Comparison of ENCODE assay signal across 8 cellular contexts in genomic region chr6:52317841-52318581, GRCh38. TPM values are rescaled to one million over a fixed set of nuclear protein-coding genes. Genes with fewer than 3 reads are reported as not detected.
DNase-seq lines count a peak whose midpoint lies in the region; ATAC-seq and TF ChIP-seq lines count a peak whose summit lies in the region.

No MANE protein-coding gene starts in this region.

- DNase-seq in BJ (ENCODE audit: low read depth) (peak; percentile 25), testis (peak; percentile 19), dermis blood vessel endothelial cell (no peak), NCI-H1436 treated with DMSO at 0.1 percent for 48 hours (lab: John Stamatoyannopoulos, UW) (no peak)
- no peak for DNase-seq in activated CD8-positive, alpha-beta T cell treated with anti-CD3 and anti-CD28 coated beads, Interleukin-2, amount 10 ng/mL, durations not matched to agents 7 days and 5 days
- no peak for DNase-seq in activated effector memory CD4-positive, alpha-beta T cell treated with anti-CD3 and anti-CD28 coated beads, Interleukin-2, amount 50 U/mL, for 16 hours

- H3K36me3 ChIP-seq in BJ (ENCODE audit: control insufficient read depth, insufficient read depth, low read length) (no peaks in the 10 kb centered on the region), testis (ENCODE audit: low read depth, missing control alignments) (no peaks in the 10 kb centered on the region)

- TF ChIP-seq POLR2A in testis (IDR thresholded peaks at IDR 0.05), result no peak

- CTCF ChIA-PET in BJ (lab: Yijun Ruan, JAX), result no interaction called here
- CTCF ChIA-PET in activated CD8-positive, alpha-beta T cell treated with anti-CD3 and anti-CD28 coated beads, Interleukin-2, amount 10 ng/mL, durations not matched to agents 7 days and 5 days (lab: Charles Lee), result interaction anchor here (1.5 kb wide), 1 partner anchor 10 kb away, joined by 4 read pairs; no protein-coding TSS in a partner anchor

- WGBS in testis, 2 donors, result 29 to 30% methylated on average over 4 of the region's 4 CpGs

- no peak for TF ChIP-seq CTCF in BJ (IDR thresholded peaks at IDR 0.05; ENCODE audit: insufficient read depth, low read depth, low read length)
- no peak for TF ChIP-seq CTCF in testis (IDR thresholded peaks at IDR 0.05)

- peaks cover 2% of the 10 kb centered on the region for H3K27me3 Mint-ChIP-seq in activated CD8-positive, alpha-beta T cell treated with anti-CD3 and anti-CD28 coated beads, Interleukin-2, amount 10 ng/mL, durations not matched to agents 7 days and 5 days (ENCODE audit: low read depth)

- H3K4me1 Mint-ChIP-seq in activated CD8-positive, alpha-beta T cell treated with anti-CD3 and anti-CD28 coated beads, Interleukin-2, amount 10 ng/mL, durations not matched to agents 7 days and 5 days (ENCODE audit: low read depth), result peaks cover 16% of the 10 kb centered on the region

- H3K9me3 ChIP-seq in testis, result no peaks in the 10 kb centered on the region

- no peaks in the 10 kb centered on the region for H3K36me3 Mint-ChIP-seq in activated CD8-positive, alpha-beta T cell treated with anti-CD3 and anti-CD28 coated beads, Interleukin-2, amount 10 ng/mL, durations not matched to agents 7 days and 5 days (ENCODE audit: low read depth)

- peaks cover 8% of the 10 kb centered on the region for H3K4me1 ChIP-seq in testis

- H3K4me3 Mint-ChIP-seq in activated CD8-positive, alpha-beta T cell treated with anti-CD3 and anti-CD28 coated beads, Interleukin-2, amount 10 ng/mL, durations not matched to agents 7 days and 5 days, result no peak overlapping the region

- intact Hi-C loops in testis (cut with DNase I; ENCODE audit: low total_unique reads), result no loop called here

- POLR2A ChIA-PET in BJ (lab: Charles Lee), result no interaction called here
- POLR2A ChIA-PET in activated CD8-positive, alpha-beta T cell treated with anti-CD3 and anti-CD28 coated beads, Interleukin-2, amount 10 ng/mL, durations not matched to agents 7 days and 5 days (lab: Charles Lee), result no interaction called here

- H3K27ac ChIP-seq in testis, result no peak overlapping the region

- ATAC-seq in GM19455 (IDR thresholded peaks at IDR 0.05; ENCODE audit: unreplicated experiment) (peak; percentile 99), HG03432 (IDR thresholded peaks at IDR 0.05; ENCODE audit: unreplicated experiment) (peak; percentile 99)
- peak; percentile 69 for ATAC-seq in activated CD8-positive, alpha-beta T cell treated with anti-CD3 and anti-CD28 coated beads, Interleukin-2, amount 10 ng/mL, durations not matched to agents 7 days and 5 days

- no peak overlapping the region for H3K27ac Mint-ChIP-seq in activated CD8-positive, alpha-beta T cell treated with anti-CD3 and anti-CD28 coated beads, Interleukin-2, amount 10 ng/mL, durations not matched to agents 7 days and 5 days

- H3K27me3 ChIP-seq in BJ (ENCODE audit: control insufficient read depth, insufficient read depth, low read length), result no peaks in the 10 kb centered on the region
- no peaks in the 10 kb centered on the region for H3K27me3 ChIP-seq in testis

- H3K9me3 Mint-ChIP-seq in activated CD8-positive, alpha-beta T cell treated with anti-CD3 and anti-CD28 coated beads, Interleukin-2, amount 10 ng/mL, durations not matched to agents 7 days and 5 days (ENCODE audit: insufficient read depth), result no peaks in the 10 kb centered on the region

- H3K4me3 ChIP-seq in BJ (ENCODE audit: low read depth, low read length), result no peak overlapping the region
- no peak overlapping the region for H3K4me3 ChIP-seq in testis

RNA-seq across cellular contexts. Expression of gene MCM3, which starts 33.5 kb away (rescaled TPM):
- 33.3 and 42.2 TPM in 2 replicates for polyA plus RNA-seq in BJ (2011; rRNA removed)
- polyA minus RNA-seq in BJ (2011; rRNA and poly(A)+ RNA removed), result 26.1 and 28.9 TPM in 2 replicates
- total RNA-seq in activated CD8-positive, alpha-beta T cell treated with anti-CD3 and anti-CD28 coated beads, Interleukin-2, amount 10 ng/mL, durations not matched to agents 7 days and 5 days, result 100 to 1,000 TPM; 217 to 220 TPM
- 10 to 100 TPM; 53.4 to 55.9 TPM for total RNA-seq in testis
- 41.1 TPM for polyA plus RNA-seq in testis (ENCODE audit: insufficient read depth, low read depth, low replicate concordance)
- total RNA-seq in dermis blood vessel endothelial cell, result 78.8 and 117 TPM in 2 replicates

RNA-seq across cellular contexts. Expression of gene PAQR8, which starts 43.9 kb away (rescaled TPM):
- polyA plus RNA-seq in BJ (2011; rRNA removed) (2.2 and 2.3 TPM in 2 replicates), testis (ENCODE audit: insufficient read depth, low read depth, low replicate concordance) (8.3 TPM)
- polyA minus RNA-seq in BJ (2011; rRNA and poly(A)+ RNA removed), result 1.5 and 2.5 TPM in 2 replicates
- 10 to 100 TPM; 23.0 to 25.7 TPM for total RNA-seq in activated CD8-positive, alpha-beta T cell treated with anti-CD3 and anti-CD28 coated beads, Interleukin-2, amount 10 ng/mL, durations not matched to agents 7 days and 5 days
- total RNA-seq in testis (10 to 100 TPM in 1 of 2 donors, 1 to 10 TPM in 1; 9.0 to 11.0 TPM), dermis blood vessel endothelial cell (12.4 and 19.4 TPM in 2 replicates)

Comparison
In these comparisons a context has a peak if more than half of its experiments do, and no peak if none do; other contexts are left out.
1. DNase-seq: peak in BJ (single experiment) and testis (single experiment); none in activated CD8-positive, alpha-beta T cell treated with anti-CD3 and anti-CD28 coated beads, Interleukin-2, amount 10 ng/mL, durations not matched to agents 7 days and 5 days (single experiment), dermis blood vessel endothelial cell (single experiment), NCI-H1436 treated with DMSO at 0.1 percent for 48 hours (single experiment) and activated effector memory CD4-positive, alpha-beta T cell treated with anti-CD3 and anti-CD28 coated beads, Interleukin-2, amount 50 U/mL, for 16 hours (single experiment).
2. Peak in every context shown above with its lines, with median percentiles within 50 percentile points of each other: ATAC-seq.